In the genomic region with DNA sequence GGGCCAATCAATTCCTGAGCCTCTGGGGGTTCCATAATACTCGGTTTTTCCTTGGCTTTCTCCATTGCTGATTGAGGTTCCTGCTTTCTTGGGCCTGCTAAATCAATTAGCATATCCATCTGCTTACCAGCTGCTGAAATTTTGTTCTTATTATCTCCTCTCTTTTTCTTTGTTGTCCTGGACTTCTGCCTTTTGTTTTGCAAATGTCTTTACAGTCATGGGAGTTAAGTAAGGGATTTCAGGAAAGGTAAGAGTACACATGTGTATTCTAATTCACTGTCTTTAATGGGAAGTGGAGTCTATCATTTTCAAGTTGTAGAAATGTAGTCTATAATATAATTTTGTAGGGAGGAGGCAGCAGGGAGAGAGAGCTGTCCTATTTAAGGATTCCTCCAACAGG, we compare ENCODE assay signal across 23 cellular contexts.
A peak's percentile ranks its signal among the peaks of the same experiment; 100 is the strongest.
DNase-seq lines count a peak whose midpoint lies in the region; ATAC-seq, FAIRE-seq and TF ChIP-seq lines count a peak whose summit lies in the region.
"Had no signal": no experiment of that assay in that cellular context is flagged by ENCODE, and none has a peak within 500 bp of the region (broad histone marks: within the 10 kb centered on the region; RNA-seq: fewer than 3 reads in every experiment).

No MANE protein-coding gene starts in this region.

- FAIRE-seq in astrocyte (lab: Jason Lieb, UNC) (peak; percentile 95), pancreas (lab: Jason Lieb, UNC) (peak; percentile 5)
- FAIRE-seq: A204.1, G401.6, GM12891, GM19239 had no signal

- H3K4me3 Mint-ChIP-seq in astrocyte (ENCODE audit: unreplicated experiment) (no peak overlapping the region), glutamatergic neuron (ENCODE audit: unreplicated experiment) (peak overlapping the region; percentile 36)
- H3K4me3 Mint-ChIP-seq: CD14-positive monocyte; CD4-positive, alpha-beta memory T cell; CD4-positive, CD25-positive, alpha-beta regulatory T cell; CD8-positive, alpha-beta memory T cell had no signal

- H3K36me3 Mint-ChIP-seq in astrocyte (ENCODE audit: low read depth, unreplicated experiment) = peaks cover 3% of the 10 kb centered on the region
- H3K36me3 Mint-ChIP-seq in glutamatergic neuron (ENCODE audit: unreplicated experiment) = no peaks in the 10 kb centered on the region
- H3K36me3 Mint-ChIP-seq: CD14-positive monocyte; CD4-positive, alpha-beta memory T cell; CD4-positive, CD25-positive, alpha-beta regulatory T cell; CD8-positive, alpha-beta memory T cell had no signal

- no peak overlapping the region for H3K4me3 ChIP-seq in BLaER1 treated with 17β-estradiol and CSF1 and Interleukin-3, amounts not matched to agents 10 nM and 100 nM
- H3K4me3 ChIP-seq in astrocyte (ENCODE audit: insufficient read depth, low read depth, low read length) (no peak overlapping the region), pancreas (no peak overlapping the region)

- no peak for DNase-seq in astrocyte (ENCODE audit: low read depth)
- DNase-seq in glutamatergic neuron = no peak
- no peak for DNase-seq in pancreas
- DNase-seq in Right ventricle myocardium inferior (ENCODE audit: missing footprints) = no peak
- no peak for DNase-seq in NCI-H146 treated with DMSO at 0.1 percent for 48 hours (lab: John Stamatoyannopoulos, UW; ENCODE audit: unreplicated experiment)
- DNase-seq in NCI-H1417 (lab: John Stamatoyannopoulos, UW) = no peak
- DNase-seq: 8988T; ACHN; C1 segment of cervical spinal cord; CD4-positive, alpha-beta memory T cell; CD4-positive, CD25-positive, alpha-beta regulatory T cell; CD8-positive, alpha-beta memory T cell; COR-L47; DMS79 treated with DMSO at 0.1 percent for 48 hours; GF-D8 had no signal

- H3K4me1 ChIP-seq in BLaER1 treated with 17β-estradiol and CSF1 and Interleukin-3, amounts not matched to agents 10 nM and 100 nM = peaks cover 6 to 46% (median 33%) of the 10 kb centered on the region in 10 experiments; a peak in 18 of 20 replicates
- no peaks in the 10 kb centered on the region for H3K4me1 ChIP-seq in astrocyte (ENCODE audit: insufficient read depth, low read length)
- H3K4me1 ChIP-seq in pancreas = no peaks in the 10 kb centered on the region

- TF ChIP-seq CTCF in astrocyte (IDR thresholded peaks at IDR 0.05; ENCODE audit: insufficient read depth, low read depth, low read length) = no peak
- TF ChIP-seq CTCF in glutamatergic neuron (IDR thresholded peaks at IDR 0.05; ENCODE audit: partially characterized antibody, unreplicated experiment) = no peak
- no peak for TF ChIP-seq CTCF in pancreas (IDR thresholded peaks at IDR 0.05)

- ATAC-seq in pancreas = no peak
- no peak for ATAC-seq in Right ventricle myocardium inferior
- ATAC-seq in GM19035 (IDR thresholded peaks at IDR 0.05; ENCODE audit: unreplicated experiment) = no peak

- peaks cover 2% of the 10 kb centered on the region for H3K27me3 Mint-ChIP-seq in astrocyte (ENCODE audit: low read depth, unreplicated experiment)
- H3K27me3 Mint-ChIP-seq in glutamatergic neuron (ENCODE audit: unreplicated experiment) = no peaks in the 10 kb centered on the region
- H3K27me3 Mint-ChIP-seq: CD4-positive, alpha-beta memory T cell; CD4-positive, CD25-positive, alpha-beta regulatory T cell had no signal

- H3K9me3 ChIP-seq in BLaER1 treated with 17β-estradiol and CSF1 and Interleukin-3, amounts not matched to agents 10 nM and 100 nM (replicated peaks in 1 of 11) = peaks cover 10 to 34% (median 21%) of the 10 kb centered on the region in 11 experiments; a peak in 21 of 22 replicates
- H3K9me3 ChIP-seq in astrocyte (ENCODE audit: insufficient read depth, low read depth, low read length) (no peaks in the 10 kb centered on the region), pancreas (no peaks in the 10 kb centered on the region)
- H3K9me3 ChIP-seq: BE2C had no signal

- H3K4me2 ChIP-seq in BLaER1 treated with 17β-estradiol and CSF1 and Interleukin-3, amounts not matched to agents 10 nM and 100 nM = peak overlapping the region in 8 of 11 experiments; percentile 19 to 63 (median 46); a peak in 9 of 22 replicates
- H3K4me2 ChIP-seq in astrocyte (ENCODE audit: low read length) = no peak overlapping the region

- H3K27ac Mint-ChIP-seq in astrocyte (ENCODE audit: unreplicated experiment) (no peak overlapping the region), glutamatergic neuron (ENCODE audit: unreplicated experiment) (peak overlapping the region; percentile 89)
- H3K27ac Mint-ChIP-seq: CD4-positive, alpha-beta memory T cell had no signal

- no peaks in the 10 kb centered on the region for H3K79me2 ChIP-seq in astrocyte (ENCODE audit: insufficient read depth, low read length)

- H3K9me3 Mint-ChIP-seq in astrocyte (ENCODE audit: unreplicated experiment) (no peaks in the 10 kb centered on the region), glutamatergic neuron (ENCODE audit: unreplicated experiment) (peaks cover 5% of the 10 kb centered on the region)

- H3K27ac ChIP-seq in BLaER1 treated with 17β-estradiol and CSF1 and Interleukin-3, amounts not matched to agents 10 nM and 100 nM = peak overlapping the region in 8 of 11 experiments; percentile 51 to 77 (median 68); a peak in 16 of 22 replicates
- no peak overlapping the region for H3K27ac ChIP-seq in astrocyte (ENCODE audit: low read depth, low read length)
- no peak overlapping the region for H3K27ac ChIP-seq in pancreas

- H3K27me3 ChIP-seq in BLaER1 treated with 17β-estradiol and CSF1 and Interleukin-3, amounts not matched to agents 10 nM and 100 nM = peaks cover 79 to 100% (median 100%) of the 10 kb centered on the region in 11 experiments
- H3K27me3 ChIP-seq in astrocyte (ENCODE audit: insufficient read depth, low read length) (no peaks in the 10 kb centered on the region), pancreas (no peaks in the 10 kb centered on the region)
- H3K27me3 ChIP-seq: BE2C had no signal

- peaks cover 0 to 2% (median 0%) of the 10 kb centered on the region in 11 experiments; a peak in 1 of 22 replicates for H4K20me1 ChIP-seq in BLaER1 treated with 17β-estradiol and CSF1 and Interleukin-3, amounts not matched to agents 10 nM and 100 nM
- no peaks in the 10 kb centered on the region for H4K20me1 ChIP-seq in astrocyte (ENCODE audit: insufficient read depth, low read length)

- no peak overlapping the region for H2AFZ ChIP-seq in astrocyte (ENCODE audit: low read depth, low read length)

- intact Hi-C loops in pancreas (cut with DNase I) = no loop called here
- intact Hi-C loops in Right ventricle myocardium inferior (cut with DNase I) = no loop called here

- H3K4me1 Mint-ChIP-seq in astrocyte (ENCODE audit: low read depth, unreplicated experiment) (peaks cover 13% of the 10 kb centered on the region), glutamatergic neuron (ENCODE audit: low read depth, unreplicated experiment) (peaks cover 8% of the 10 kb centered on the region)
- H3K4me1 Mint-ChIP-seq: CD4-positive, alpha-beta memory T cell; CD4-positive, CD25-positive, alpha-beta regulatory T cell; CD8-positive, alpha-beta memory T cell had no signal

- 28 to 30% methylated on average over 1 of the region's 1 CpG for WGBS in pancreas, 2 donors

- no peaks in the 10 kb centered on the region for H3K36me3 ChIP-seq in BLaER1 treated with 17β-estradiol and CSF1 and Interleukin-3, amounts not matched to agents 10 nM and 100 nM
- H3K36me3 ChIP-seq in astrocyte (ENCODE audit: insufficient read depth, low read length) (no peaks in the 10 kb centered on the region), pancreas (no peaks in the 10 kb centered on the region)
- H3K36me3 ChIP-seq: BE2C had no signal

- no peak overlapping the region for H3K9ac ChIP-seq in BLaER1 treated with 17β-estradiol and CSF1 and Interleukin-3, amounts not matched to agents 10 nM and 100 nM
- no peak overlapping the region for H3K9ac ChIP-seq in astrocyte (ENCODE audit: low read length)

Comparison
In these comparisons a context has a peak if more than half of its experiments do, and no peak if none do; other contexts are left out.
1. H3K27ac ChIP-seq: peak in BLaER1 treated with 17β-estradiol and CSF1 and Interleukin-3, amounts not matched to agents 10 nM and 100 nM (8 of 11); none in astrocyte (single experiment) and pancreas (0 of 4).